ENCODE assay signal across 13 cellular contexts in genomic region chr3:152657002-152657400, GRCh38.
DNase-seq lines count a peak whose midpoint lies in the region; ATAC-seq and TF ChIP-seq lines count a peak whose summit lies in the region.
"Had no signal": no experiment of that assay in that cellular context is flagged by ENCODE, and none has a peak within 500 bp of the region (broad histone marks: within the 10 kb centered on the region; RNA-seq: fewer than 3 reads in every experiment).

No MANE protein-coding gene starts in this region.

- H3K27me3 Mint-ChIP-seq in HFFc6 (ENCODE audit: insufficient read depth), result no peaks in the 10 kb centered on the region; the same call in 1 of the 2 replicates

- no peak overlapping the region for H3K27ac Mint-ChIP-seq in HFFc6
- H3K27ac Mint-ChIP-seq: activated T-helper 2 cell treated with anti-CD3 and anti-CD28 coated beads, Interferon-gamma antibody, Interleukin-2, Interleukin-4, amounts not matched to agents 10 μg/mL and 5 μg/mL and 100 μg/mL, durations not matched to agents 14 hours and 24 hours and 36 hours; memory B cell; stimulated activated naive B cell treated with anti-CD40 and anti-IgM and Interleukin-4, amounts not matched to agents 10 μg/mL and 1 μg/mL and 100 μg/mL, for 72 hours had no signal

- TF ChIP-seq CTCF in HFFc6 (IDR thresholded peaks at IDR 0.05), result no peak

- no peak for ATAC-seq in HG02759 (IDR thresholded peaks at IDR 0.05; ENCODE audit: unreplicated experiment)
- ATAC-seq in GM21367 (IDR thresholded peaks at IDR 0.05; ENCODE audit: unreplicated experiment), result no peak
- ATAC-seq: stimulated activated naive B cell treated with anti-CD40 and anti-IgM and Interleukin-4, amounts not matched to agents 10 μg/mL and 1 μg/mL and 100 μg/mL, for 72 hours had no signal

- H3K4me1 Mint-ChIP-seq in HFFc6 (ENCODE audit: low read depth), result no peaks in the 10 kb centered on the region; the same call in 1 of the 2 replicates
- H3K4me1 Mint-ChIP-seq: memory B cell; stimulated activated naive B cell treated with anti-CD40 and anti-IgM and Interleukin-4, amounts not matched to agents 10 μg/mL and 1 μg/mL and 100 μg/mL, for 72 hours had no signal

- peak overlapping the region; percentile 41; the same call in 1 of the 2 replicates for H3K4me3 Mint-ChIP-seq in HFFc6
- H3K4me3 Mint-ChIP-seq: memory B cell; stimulated activated naive B cell treated with anti-CD40 and anti-IgM and Interleukin-4, amounts not matched to agents 10 μg/mL and 1 μg/mL and 100 μg/mL, for 72 hours had no signal

- no peaks in the 10 kb centered on the region for H3K36me3 Mint-ChIP-seq in HFFc6 (ENCODE audit: low read depth)
- H3K36me3 Mint-ChIP-seq: memory B cell had no signal

- DNase-seq in HFFc6, result no peak
- peak; percentile 11 for DNase-seq in cerebellar cortex (ENCODE audit: low spot score)
- peak; percentile 22 for DNase-seq in iPS-NIHi11 (ENCODE audit: low spot score)
- DNase-seq in superior temporal gyrus (ENCODE audit: extremely low spot score), result peak; percentile 57
- no peak for DNase-seq in CD1c-positive myeloid dendritic cell (ENCODE audit: extremely low spot score)
- DNase-seq: amniotic stem cell; DMS79; NCI-H1105; stimulated activated naive B cell treated with anti-CD40 and anti-IgM and Interleukin-4, amounts not matched to agents 10 μg/mL and 1 μg/mL and 100 μg/mL, for 72 hours had no signal

- H3K9me3 Mint-ChIP-seq in HFFc6, result no peaks in the 10 kb centered on the region

Comparison
In these comparisons a context has a peak if more than half of its experiments do, and no peak if none do; other contexts are left out.
1. DNase-seq: peak in cerebellar cortex (single experiment), iPS-NIHi11 (single experiment) and superior temporal gyrus (single experiment); none in HFFc6 (single experiment) and CD1c-positive myeloid dendritic cell (single experiment).